Comparison of ENCODE assay signal across 8 cellular contexts in genomic region chr3:168847293-168847883, GRCh38.
DNase-seq lines count a peak whose midpoint lies in the region; FAIRE-seq and TF ChIP-seq lines count a peak whose summit lies in the region.

No MANE protein-coding gene starts in this region.

- no peaks in the 10 kb centered on the region for H3K27me3 ChIP-seq in ascending aorta
- H3K27me3 ChIP-seq in MG63 = peaks cover 17% of the 10 kb centered on the region

- H3K4me1 ChIP-seq in ascending aorta = no peaks in the 10 kb centered on the region
- no peaks in the 10 kb centered on the region for H3K4me1 ChIP-seq in kidney (ENCODE audit: control insufficient read depth in 1 of 2, insufficient read depth in 1 of 2, low read depth in 1 of 2, low read length in 2 of 2)

- TF ChIP-seq CTCF in HFF-Myc (IDR thresholded peaks at IDR 0.05; ENCODE audit: low read depth, low read length, missing control alignments) (peak; percentile 36), ascending aorta (IDR thresholded peaks at IDR 0.05) (peak in 2 of 3 experiments; percentile 34 to 54), kidney (IDR thresholded peaks at IDR 0.05; ENCODE audit: borderline replicate concordance, extremely low read depth, insufficient read depth) (peak; percentile 63)

- FAIRE-seq in kidney (lab: Jason Lieb, UNC) (peak; percentile 63), GM12891 (lab: Jason Lieb, UNC) (no peak)

- no peak overlapping the region for H3K9ac ChIP-seq in kidney (ENCODE audit: low read length in 2 of 2)

- DNase-seq in SIG-M5 treated with dmso at 0.1 percent for 504 hours (lab: John Stamatoyannopoulos, UW; ENCODE audit: unreplicated experiment) = peak; percentile 27
- DNase-seq in SIG-M5 (lab: John Stamatoyannopoulos, UW) = no peak
- peak; percentile 6 for DNase-seq in HFF-Myc (ENCODE audit: extremely low read depth, low read depth)
- DNase-seq in NCI-H2029 treated with DMSO at 0.1 percent for 48 hours (lab: John Stamatoyannopoulos, UW) = peak; percentile 17
- DNase-seq in ascending aorta (ENCODE audit: low spot score in 2 of 2) = no peak
- DNase-seq in kidney = no peak
- no peak for DNase-seq in GM12891 (ENCODE audit: insufficient read length, low spot score)
- DNase-seq in MG63 = no peak

- intact Hi-C loops in ascending aorta (cut with DNase I) = loop anchor here (2.0 kb wide), 1 partner anchor 637 kb away; no protein-coding TSS in a partner anchor
- intact Hi-C loops in kidney (cut with DNase I) = no loop called here

- H3K4me3 ChIP-seq in HFF-Myc (replicated peaks; ENCODE audit: low read depth, low read length) = no peak overlapping the region
- H3K4me3 ChIP-seq in ascending aorta = no peak overlapping the region
- H3K4me3 ChIP-seq in kidney (ENCODE audit: low read length in 2 of 2) = peak overlapping the region; percentile 12 to 40
- no peak overlapping the region for H3K4me3 ChIP-seq in MG63

- H3K27ac ChIP-seq in ascending aorta = no peak overlapping the region
- H3K27ac ChIP-seq in kidney (ENCODE audit: low read depth in 2 of 2, low read length in 2 of 2) = no peak overlapping the region

- H3K36me3 ChIP-seq in ascending aorta (no peaks in the 10 kb centered on the region), kidney (ENCODE audit: control insufficient read depth in 1 of 2, insufficient read depth in 2 of 2, low read length in 2 of 2) (no peaks in the 10 kb centered on the region), MG63 (no peaks in the 10 kb centered on the region)

- TF ChIP-seq POLR2A in GM12891 (IDR thresholded peaks at IDR 0.05; ENCODE audit: low read depth, low read length) = no peak

- H3K9me3 ChIP-seq in ascending aorta (no peaks in the 10 kb centered on the region), kidney (ENCODE audit: control insufficient read depth in 1 of 2, low read length in 2 of 2) (peaks cover 0 to 4% of the 10 kb centered on the region in 2 donors), MG63 (no peaks in the 10 kb centered on the region)

TF ChIP-seq in GM12891, 5 proteins besides CTCF, POLR2A, EP300 and RAD21:
- TF ChIP-seq PAX5 (IDR thresholded peaks at IDR 0.05; ENCODE audit: insufficient read depth, low read length, severe bottlenecking) (no peak), SPI1 (IDR thresholded peaks at IDR 0.05; ENCODE audit: low read depth, low read length) (no peak), POLR2AphosphoS5 (IDR thresholded peaks at IDR 0.05; ENCODE audit: low read depth, low read length) (no peak), POU2F2 (IDR thresholded peaks at IDR 0.05; ENCODE audit: low read depth, low read length) (no peak), TAF1 (IDR thresholded peaks at IDR 0.05; ENCODE audit: low read depth, low read length) (no peak)

Comparison
In these comparisons a context has a peak if more than half of its experiments do, and no peak if none do; other contexts are left out.
1. DNase-seq: peak in SIG-M5 treated with dmso at 0.1 percent for 504 hours (single experiment), HFF-Myc (single experiment) and NCI-H2029 treated with DMSO at 0.1 percent for 48 hours (single experiment); none in SIG-M5 (single experiment), ascending aorta (0 of 2), kidney (single experiment), GM12891 (single experiment) and MG63 (single experiment).
2. H3K4me3 ChIP-seq: peak in kidney (2 of 2); none in HFF-Myc (single experiment), ascending aorta (0 of 2) and MG63 (single experiment).
3. Peak in every context shown above with its lines, with median percentiles within 50 percentile points of each other: CTCF ChIP-seq.